7 cellular contexts compared by ENCODE assay signal in genomic region chr12:39798977-39799376, GRCh38.
"Had no signal": no experiment of that assay in that cellular context is flagged by ENCODE, and none has a peak within 500 bp of the region (broad histone marks: within the 10 kb centered on the region; RNA-seq: fewer than 3 reads in every experiment).

No MANE protein-coding gene starts in this region.

- H3K4me3 Mint-ChIP-seq: IgD-negative memory B cell had no signal

- H3K27ac Mint-ChIP-seq: IgD-negative memory B cell had no signal

- H3K4me1 Mint-ChIP-seq: IgD-negative memory B cell had no signal

- DNase-seq: IMR-90, KBM-7, KG1 had no signal

- H3K27me3 Mint-ChIP-seq: IgD-negative memory B cell had no signal

- ATAC-seq: HepG2, K562 had no signal

- H3K9me3 Mint-ChIP-seq: IgD-negative memory B cell had no signal

- H3K4me3 ChIP-seq: K562 had no signal

- H3K27ac ChIP-seq: HL-60 had no signal
